In the genomic region with DNA sequence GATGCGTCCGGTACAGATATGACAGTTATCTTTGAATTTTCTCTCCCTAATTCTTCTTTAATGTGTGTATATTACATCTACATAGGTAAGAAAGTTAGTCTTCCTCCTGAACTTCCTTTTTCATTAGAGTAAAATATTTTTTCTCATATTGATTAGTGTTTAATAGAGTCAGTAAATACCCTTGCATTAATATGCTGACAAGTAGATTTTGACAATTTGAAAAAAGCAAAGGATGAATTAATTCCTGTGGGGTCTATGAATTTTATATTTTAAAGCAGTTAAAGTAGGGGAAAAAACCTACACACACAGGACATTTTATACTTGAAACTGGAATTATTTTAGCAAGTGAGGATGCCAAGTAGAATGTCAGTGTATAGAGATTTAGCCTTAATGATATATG, we compare ENCODE assay signal across 1 cellular context.
TF ChIP-seq lines count a peak whose summit lies in the region.

No MANE protein-coding gene starts in this region.

TF ChIP-seq in GM23338, 12 proteins besides CTCF, POLR2A, EP300 and RAD21 (continued from another document):
- TF ChIP-seq ZNF331 (CRISPR knock-in tag; IDR thresholded peaks at IDR 0.05; ENCODE audit: low read depth) (no peak), EZH2 (IDR thresholded peaks at IDR 0.05; ENCODE audit: low read depth, unreplicated experiment) (no peak), ZNF114 (CRISPR knock-in tag; IDR thresholded peaks at IDR 0.05) (no peak), NANOG (IDR thresholded peaks at IDR 0.05; ENCODE audit: borderline replicate concordance) (no peak), JUNB (IDR thresholded peaks at IDR 0.05; ENCODE audit: unreplicated experiment) (no peak), EZH2phosphoT487 (IDR thresholded peaks at IDR 0.05; ENCODE audit: unreplicated experiment) (no peak), CREB1 (CRISPR knock-in tag; IDR thresholded peaks at IDR 0.05; ENCODE audit: low read depth) (no peak)
- TF ChIP-seq, protein P1, sequence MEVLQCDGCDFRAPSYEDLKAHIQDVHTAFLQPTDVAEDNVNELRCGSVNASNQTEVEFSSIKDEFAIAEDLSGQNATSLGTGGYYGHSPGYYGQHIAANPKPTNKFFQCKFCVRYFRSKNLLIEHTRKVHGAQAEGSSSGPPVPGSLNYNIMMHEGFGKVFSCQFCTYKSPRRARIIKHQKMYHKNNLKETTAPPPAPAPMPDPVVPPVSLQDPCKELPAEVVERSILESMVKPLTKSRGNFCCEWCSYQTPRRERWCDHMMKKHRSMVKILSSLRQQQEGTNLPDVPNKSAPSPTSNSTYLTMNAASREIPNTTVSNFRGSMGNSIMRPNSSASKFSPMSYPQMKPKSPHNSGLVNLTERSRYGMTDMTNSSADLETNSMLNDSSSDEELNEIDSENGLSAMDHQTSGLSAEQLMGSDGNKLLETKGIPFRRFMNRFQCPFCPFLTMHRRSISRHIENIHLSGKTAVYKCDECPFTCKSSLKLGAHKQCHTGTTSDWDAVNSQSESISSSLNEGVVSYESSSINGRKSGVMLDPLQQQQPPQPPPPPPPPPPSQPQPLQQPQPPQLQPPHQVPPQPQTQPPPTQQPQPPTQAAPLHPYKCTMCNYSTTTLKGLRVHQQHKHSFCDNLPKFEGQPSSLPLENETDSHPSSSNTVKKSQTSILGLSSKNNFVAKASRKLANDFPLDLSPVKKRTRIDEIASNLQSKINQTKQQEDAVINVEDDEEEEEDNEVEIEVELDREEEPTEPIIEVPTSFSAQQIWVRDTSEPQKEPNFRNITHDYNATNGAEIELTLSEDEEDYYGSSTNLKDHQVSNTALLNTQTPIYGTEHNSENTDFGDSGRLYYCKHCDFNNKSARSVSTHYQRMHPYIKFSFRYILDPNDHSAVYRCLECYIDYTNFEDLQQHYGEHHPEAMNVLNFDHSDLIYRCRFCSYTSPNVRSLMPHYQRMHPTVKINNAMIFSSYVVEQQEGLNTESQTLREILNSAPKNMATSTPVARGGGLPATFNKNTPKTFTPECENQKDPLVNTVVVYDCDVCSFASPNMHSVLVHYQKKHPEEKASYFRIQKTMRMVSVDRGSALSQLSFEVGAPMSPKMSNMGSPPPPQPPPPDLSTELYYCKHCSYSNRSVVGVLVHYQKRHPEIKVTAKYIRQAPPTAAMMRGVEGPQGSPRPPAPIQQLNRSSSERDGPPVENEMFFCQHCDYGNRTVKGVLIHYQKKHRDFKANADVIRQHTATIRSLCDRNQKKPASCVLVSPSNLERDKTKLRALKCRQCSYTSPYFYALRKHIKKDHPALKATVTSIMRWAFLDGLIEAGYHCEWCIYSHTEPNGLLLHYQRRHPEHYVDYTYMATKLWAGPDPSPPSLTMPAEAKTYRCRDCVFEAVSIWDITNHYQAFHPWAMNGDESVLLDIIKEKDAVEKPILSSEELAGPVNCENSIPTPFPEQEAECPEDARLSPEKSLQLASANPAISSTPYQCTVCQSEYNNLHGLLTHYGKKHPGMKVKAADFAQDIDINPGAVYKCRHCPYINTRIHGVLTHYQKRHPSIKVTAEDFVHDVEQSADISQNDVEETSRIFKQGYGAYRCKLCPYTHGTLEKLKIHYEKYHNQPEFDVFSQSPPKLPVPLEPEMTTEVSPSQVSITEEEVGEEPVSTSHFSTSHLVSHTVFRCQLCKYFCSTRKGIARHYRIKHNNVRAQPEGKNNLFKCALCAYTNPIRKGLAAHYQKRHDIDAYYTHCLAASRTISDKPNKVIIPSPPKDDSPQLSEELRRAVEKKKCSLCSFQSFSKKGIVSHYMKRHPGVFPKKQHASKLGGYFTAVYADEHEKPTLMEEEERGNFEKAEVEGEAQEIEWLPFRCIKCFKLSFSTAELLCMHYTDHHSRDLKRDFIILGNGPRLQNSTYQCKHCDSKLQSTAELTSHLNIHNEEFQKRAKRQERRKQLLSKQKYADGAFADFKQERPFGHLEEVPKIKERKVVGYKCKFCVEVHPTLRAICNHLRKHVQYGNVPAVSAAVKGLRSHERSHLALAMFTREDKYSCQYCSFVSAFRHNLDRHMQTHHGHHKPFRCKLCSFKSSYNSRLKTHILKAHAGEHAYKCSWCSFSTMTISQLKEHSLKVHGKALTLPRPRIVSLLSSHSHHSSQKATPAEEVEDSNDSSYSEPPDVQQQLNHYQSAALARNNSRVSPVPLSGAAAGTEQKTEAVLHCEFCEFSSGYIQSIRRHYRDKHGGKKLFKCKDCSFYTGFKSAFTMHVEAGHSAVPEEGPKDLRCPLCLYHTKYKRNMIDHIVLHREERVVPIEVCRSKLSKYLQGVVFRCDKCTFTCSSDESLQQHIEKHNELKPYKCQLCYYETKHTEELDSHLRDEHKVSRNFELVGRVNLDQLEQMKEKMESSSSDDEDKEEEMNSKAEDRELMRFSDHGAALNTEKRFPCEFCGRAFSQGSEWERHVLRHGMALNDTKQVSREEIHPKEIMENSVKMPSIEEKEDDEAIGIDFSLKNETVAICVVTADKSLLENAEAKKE (CRISPR knock-in tag; IDR thresholded peaks at IDR 0.05), result no peak
TF ChIP-seq in GM23338: peak in this region for 0.
